ENCODE assay signal across 8 cellular contexts in genomic region chr7:100890640-100891521, GRCh38. TPM values are rescaled to one million over a fixed set of nuclear protein-coding genes. Genes with fewer than 3 reads are reported as not detected.
DNase-seq lines count a peak whose midpoint lies in the region; ATAC-seq and TF ChIP-seq lines count a peak whose summit lies in the region.

No MANE protein-coding gene starts in this region.

- peak overlapping the region; percentile 90 for H2AFZ ChIP-seq in GM23248

- H3K9ac ChIP-seq in GM23248, result peak overlapping the region; percentile 65; the same call in 1 of the 2 replicates
- peak overlapping the region; percentile 78 for H3K9ac ChIP-seq in skeletal muscle satellite cell (ENCODE audit: low read depth, low read length)

- no peak for ATAC-seq in HG03442 (IDR thresholded peaks at IDR 0.05; ENCODE audit: unreplicated experiment)

- H3K9me3 ChIP-seq in GM23248 (ENCODE audit: low read depth) (no peaks in the 10 kb centered on the region), WERI-Rb-1 (ENCODE audit: severe bottlenecking) (no peaks in the 10 kb centered on the region), right atrium auricular region (no peaks in the 10 kb centered on the region), skeletal muscle satellite cell (replicated peaks; ENCODE audit: low read length) (no peaks in the 10 kb centered on the region)

- H3K27me3 ChIP-seq in GM23248 (replicated peaks; ENCODE audit: insufficient read depth) (peaks cover 7% of the 10 kb centered on the region), WERI-Rb-1 (ENCODE audit: insufficient read depth, low read depth, severe bottlenecking) (peaks cover 19% of the 10 kb centered on the region), right atrium auricular region (peaks cover 0 to 15% of the 10 kb centered on the region in 2 donors), skeletal muscle satellite cell (ENCODE audit: control insufficient read depth, insufficient read depth, low read length) (peaks cover 3% of the 10 kb centered on the region)

- TF ChIP-seq CTCF in WERI-Rb-1 (IDR thresholded peaks at IDR 0.05; ENCODE audit: low read depth, low read length) (no peak), right atrium auricular region (IDR thresholded peaks at IDR 0.05) (no peak)

- peak overlapping the region; percentile 56 for H3K27ac ChIP-seq in GM23248
- H3K27ac ChIP-seq in WERI-Rb-1, result peak overlapping the region; percentile 82
- H3K27ac ChIP-seq in right atrium auricular region, result peak overlapping the region; percentile 91 to 95

- H3K9me2 ChIP-seq in GM23248 (ENCODE audit: insufficient read depth), result no peaks in the 10 kb centered on the region

- H3K4me1 ChIP-seq in GM23248 (ENCODE audit: insufficient read depth) (peaks cover 11% of the 10 kb centered on the region), right atrium auricular region (peaks cover 0 to 53% of the 10 kb centered on the region in 2 donors), skeletal muscle satellite cell (ENCODE audit: control insufficient read depth, insufficient read depth, low read length) (peaks cover 37% of the 10 kb centered on the region)

- 31 to 32% methylated on average over 18 to 43 of the region's 43 CpGs for WGBS in GM23248 (ENCODE audit: low coverage in 1 of 2, low lambda C conversion rate in 2 of 2, missing lambda C conversion rate in 2 of 2), 2 experiments

- no peak for DNase-seq in GM23248
- DNase-seq in WERI-Rb-1, result no peak
- DNase-seq in right atrium auricular region (ENCODE audit: low spot score), result no peak
- no peak for DNase-seq in NCI-H345 treated with DMSO at 0.1 percent for 48 hours (lab: John Stamatoyannopoulos, UW; ENCODE audit: unreplicated experiment)
- DNase-seq in HCEC 1CT, result no peak
- no peak for DNase-seq in cerebellum (ENCODE audit: low spot score)

- 0 out of 2 replicates have a peak, but pooled peaks cover 14% of the 10 kb centered on the region for H3F3A ChIP-seq in GM23248 (ENCODE audit: insufficient read depth)

- H3K4me3 ChIP-seq in GM23248 (peak overlapping the region; percentile 72), WERI-Rb-1 (ENCODE audit: low read depth, low read length) (peak overlapping the region; percentile 67), right atrium auricular region (peak overlapping the region; percentile 50 to 66), skeletal muscle satellite cell (ENCODE audit: low read length) (peak overlapping the region; percentile 74)

- H3K4me2 ChIP-seq in GM23248 (ENCODE audit: unreplicated experiment), result peak overlapping the region; percentile 70
- H3K4me2 ChIP-seq in skeletal muscle satellite cell (ENCODE audit: low read length), result peak overlapping the region; percentile 92

- H3K36me3 ChIP-seq in GM23248 (ENCODE audit: low read depth) (peaks cover 14% of the 10 kb centered on the region), WERI-Rb-1 (peaks cover 34% of the 10 kb centered on the region), right atrium auricular region (peaks cover 30% of the 10 kb centered on the region), skeletal muscle satellite cell (ENCODE audit: insufficient read depth, low read length) (peaks cover 31% of the 10 kb centered on the region)

- peaks cover 21% of the 10 kb centered on the region for H3K79me2 ChIP-seq in GM23248 (ENCODE audit: insufficient read depth)

- no peaks in the 10 kb centered on the region for H4K20me1 ChIP-seq in GM23248 (ENCODE audit: insufficient read depth)

- in situ Hi-C loops in GM23248 (cut with MboI), result no loop called here

RNA-seq across cellular contexts. Expression of gene UFSP1, which starts 1.4 kb away (rescaled TPM):
- total RNA-seq in GM23248 (2014; rRNA removed; shearing (Covaris generic)), result 6.7 and 9.9 TPM in 2 replicates
- polyA plus RNA-seq in GM23248 (2016; fragmentation: Nextera tagmentation; extraction: Ambion mirVana), result 4.3 and 5.1 TPM in 2 replicates
- total RNA-seq in right atrium auricular region (1 to 10 TPM; 3.0 to 3.7 TPM), cerebellum (2.3 TPM)
- 5.0 and 9.4 TPM in 2 replicates for total RNA-seq in skeletal muscle satellite cell (2012; rRNA removed)

RNA-seq across cellular contexts. Expression of gene ACHE, which starts 4.8 kb away (rescaled TPM):
- not detected in 2 replicates for total RNA-seq in GM23248 (2014; rRNA removed; shearing (Covaris generic))
- 0.14 TPM in 1 of 2 replicates, not detected in the other for polyA plus RNA-seq in GM23248 (2016; fragmentation: Nextera tagmentation; extraction: Ambion mirVana)
- 10 to 100 TPM in 1 of 2 donors, 1 to 10 TPM in 1; 5.4 to 33.0 TPM for total RNA-seq in right atrium auricular region
- 0.25 and 0.66 TPM in 2 replicates for total RNA-seq in skeletal muscle satellite cell (2012; rRNA removed)
- total RNA-seq in cerebellum, result 14.4 TPM

RNA-seq across cellular contexts. Expression of gene SRRT, which starts 16.0 kb away (rescaled TPM):
- total RNA-seq in GM23248 (2014; rRNA removed; shearing (Covaris generic)), result 57.1 and 58.9 TPM in 2 replicates
- polyA plus RNA-seq in GM23248 (2016; fragmentation: Nextera tagmentation; extraction: Ambion mirVana), result 74.8 and 74.9 TPM in 2 replicates
- total RNA-seq in right atrium auricular region, result 10 to 100 TPM; 33.4 to 49.6 TPM
- total RNA-seq in skeletal muscle satellite cell (2012; rRNA removed), result 33.4 and 37.5 TPM in 2 replicates
- total RNA-seq in cerebellum, result 34.2 TPM

RNA-seq across cellular contexts. Expression of gene TRIP6, which starts 23.7 kb away (rescaled TPM):
- 113 and 121 TPM in 2 replicates for total RNA-seq in GM23248 (2014; rRNA removed; shearing (Covaris generic))
- polyA plus RNA-seq in GM23248 (2016; fragmentation: Nextera tagmentation; extraction: Ambion mirVana), result 68.6 and 71.3 TPM in 2 replicates
- total RNA-seq in right atrium auricular region, result 10 to 100 TPM; 41.6 to 64.4 TPM
- total RNA-seq in skeletal muscle satellite cell (2012; rRNA removed), result 76.2 and 107 TPM in 2 replicates
- total RNA-seq in cerebellum, result 7.6 TPM

RNA-seq across cellular contexts. Expression of gene SLC12A9, which starts 38.4 kb away (rescaled TPM):
- 16.8 and 21.2 TPM in 2 replicates for total RNA-seq in GM23248 (2014; rRNA removed; shearing (Covaris generic))
- polyA plus RNA-seq in GM23248 (2016; fragmentation: Nextera tagmentation; extraction: Ambion mirVana), result 6.1 and 7.9 TPM in 2 replicates
- total RNA-seq in right atrium auricular region (1 to 10 TPM; 5.0 to 9.0 TPM), cerebellum (24.4 TPM)
- 12.9 and 18.6 TPM in 2 replicates for total RNA-seq in skeletal muscle satellite cell (2012; rRNA removed)
